Comparison of ENCODE assay signal across 10 cellular contexts in the genomic region with DNA sequence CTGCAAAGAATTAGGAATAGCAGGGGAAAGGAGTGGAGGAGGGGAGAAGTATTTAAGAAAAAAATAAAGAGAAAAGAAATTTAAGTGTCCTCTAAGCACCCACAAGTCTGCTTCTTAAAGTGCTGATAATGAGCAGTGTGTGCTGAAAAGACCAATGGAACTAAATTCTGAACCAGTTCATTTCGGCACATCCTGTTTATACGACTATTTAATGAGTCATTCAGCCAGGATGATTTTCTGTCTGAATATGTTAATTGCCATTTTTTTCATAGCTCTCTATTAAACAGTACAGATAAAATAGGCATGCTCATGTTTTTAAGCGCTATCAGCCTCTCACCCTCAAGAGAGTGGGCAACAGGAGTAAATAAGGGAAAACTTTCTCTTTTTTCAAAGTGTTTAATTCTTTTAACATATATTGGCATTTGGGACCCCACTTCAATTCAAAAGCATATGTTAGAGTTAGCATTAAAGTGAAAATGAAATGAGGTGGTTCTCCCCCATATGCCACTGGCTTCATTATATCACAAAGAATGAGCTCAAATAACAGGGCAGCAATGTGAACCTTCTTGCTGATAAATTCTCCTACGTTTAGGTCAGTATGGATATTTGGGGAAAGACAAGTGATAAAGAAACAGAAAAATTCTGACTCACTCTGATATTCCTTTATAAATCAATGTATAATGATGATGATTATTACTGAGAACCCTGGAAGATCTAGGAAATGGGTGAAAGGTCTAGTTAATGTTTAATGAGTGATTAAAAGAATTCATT.
A peak's percentile ranks its signal among the peaks of the same experiment; 100 is the strongest.
DNase-seq lines count a peak whose midpoint lies in the region; ATAC-seq and TF ChIP-seq lines count a peak whose summit lies in the region.
"Had no signal": no experiment of that assay in that cellular context is flagged by ENCODE, and none has a peak within 500 bp of the region (broad histone marks: within the 10 kb centered on the region; RNA-seq: fewer than 3 reads in every experiment).

No MANE protein-coding gene starts in this region.

- TF ChIP-seq CTCF in HFF-Myc (IDR thresholded peaks at IDR 0.05; ENCODE audit: low read depth, low read length, missing control alignments), result no peak

- H3K4me1 Mint-ChIP-seq in activated T-helper 1 cell treated with anti-CD3 and anti-CD28 coated beads, Interleukin-12 subunit alpha, Interleukin-12 subunit beta, Interleukin-2, Interleukin-4 antibody, amounts not matched to agents 30 ng/mL and 10 ng/mL and 1 ng/mL, durations not matched to agents 14 hours and 24 hours and 36 hours (ENCODE audit: low read depth), result no peaks in the 10 kb centered on the region

- in situ Hi-C loops in ACHN (cut with HindIII; ENCODE audit: low pct_ligation_motif_present, low pct_unique_long_range_greater_than_20kb, low sequenced_read_pairs), result no loop called here

- DNase-seq in HFF-Myc (ENCODE audit: extremely low read depth, low read depth) (no peak), astrocyte of the hippocampus (ENCODE audit: low read depth, low spot score) (peak; percentile 69), right cardiac atrium (no peak), NCI-H1436 treated with DMSO at 0.1 percent for 48 hours (lab: John Stamatoyannopoulos, UW) (no peak), ACHN (no peak)
- DNase-seq in activated T-helper 1 cell treated with anti-CD3 and anti-CD28 coated beads, Interleukin-12 subunit alpha, Interleukin-12 subunit beta, Interleukin-2, Interleukin-4 antibody, amounts not matched to agents 30 ng/mL and 10 ng/mL and 1 ng/mL, durations not matched to agents 14 hours and 24 hours and 36 hours (ENCODE audit: low spot score), result no peak
- DNase-seq: adrenal gland; stimulated activated CD4-positive, alpha-beta T cell treated with anti-CD3 and anti-CD28 coated beads, Interleukin-4, amount 100 ng/mL, for 24 hours had no signal

- no peak overlapping the region for H3K9ac ChIP-seq in subcutaneous abdominal adipose tissue (ENCODE audit: low read length in 5 of 5)

- H3K27me3 ChIP-seq in right cardiac atrium (ENCODE audit: control insufficient read depth, insufficient read depth) (no peaks in the 10 kb centered on the region), subcutaneous abdominal adipose tissue (ENCODE audit: control insufficient read depth in 5 of 5, insufficient read depth in 4 of 5, low read length in 5 of 5) (no peaks in the 10 kb centered on the region)
- H3K27me3 ChIP-seq: adrenal gland had no signal

- no peak overlapping the region for H3K27ac ChIP-seq in right cardiac atrium (ENCODE audit: low read length)
- H3K27ac ChIP-seq in subcutaneous abdominal adipose tissue (ENCODE audit: low read depth, low read length), result peak overlapping the region; percentile 63

- ATAC-seq in right cardiac atrium (peak in 1 of 2 donors; percentile 67), GM19035 (IDR thresholded peaks at IDR 0.05; ENCODE audit: unreplicated experiment) (no peak)

- no peaks in the 10 kb centered on the region for H3K36me3 ChIP-seq in subcutaneous abdominal adipose tissue (ENCODE audit: control insufficient read depth in 5 of 5, insufficient read depth in 5 of 5, low read length in 5 of 5)
- H3K36me3 ChIP-seq: adrenal gland had no signal

- H3K4me1 ChIP-seq in right cardiac atrium (ENCODE audit: control insufficient read depth, insufficient read depth, low read length) (peaks cover 1% of the 10 kb centered on the region), subcutaneous abdominal adipose tissue (ENCODE audit: control insufficient read depth in 5 of 5, insufficient read depth in 5 of 5, low read length in 5 of 5) (peaks cover 0 to 19% (median 3%) of the 10 kb centered on the region in 5 donors)

- no peaks in the 10 kb centered on the region for H3K36me3 Mint-ChIP-seq in activated T-helper 1 cell treated with anti-CD3 and anti-CD28 coated beads, Interleukin-12 subunit alpha, Interleukin-12 subunit beta, Interleukin-2, Interleukin-4 antibody, amounts not matched to agents 30 ng/mL and 10 ng/mL and 1 ng/mL, durations not matched to agents 14 hours and 24 hours and 36 hours (ENCODE audit: low read depth)

- H3K4me3 ChIP-seq in HFF-Myc (replicated peaks; ENCODE audit: low read depth, low read length), result peak overlapping the region; percentile 24
- H3K4me3 ChIP-seq in right cardiac atrium (ENCODE audit: low read length), result peak overlapping the region; percentile 32
- H3K4me3 ChIP-seq in subcutaneous abdominal adipose tissue (ENCODE audit: low read depth in 1 of 5, low read length in 5 of 5), result no peak overlapping the region
- H3K4me3 ChIP-seq: adrenal gland had no signal

- no peaks in the 10 kb centered on the region for H3K9me3 ChIP-seq in right cardiac atrium (ENCODE audit: control insufficient read depth, low read length)
- no peaks in the 10 kb centered on the region for H3K9me3 ChIP-seq in subcutaneous abdominal adipose tissue (ENCODE audit: control insufficient read depth in 5 of 5, low read length in 5 of 5)
- H3K9me3 ChIP-seq: adrenal gland had no signal

- H3K27ac Mint-ChIP-seq in activated T-helper 1 cell treated with anti-CD3 and anti-CD28 coated beads, Interleukin-12 subunit alpha, Interleukin-12 subunit beta, Interleukin-2, Interleukin-4 antibody, amounts not matched to agents 30 ng/mL and 10 ng/mL and 1 ng/mL, durations not matched to agents 14 hours and 24 hours and 36 hours, result no peak overlapping the region

- no peaks in the 10 kb centered on the region for H3K9me3 Mint-ChIP-seq in activated T-helper 1 cell treated with anti-CD3 and anti-CD28 coated beads, Interleukin-12 subunit alpha, Interleukin-12 subunit beta, Interleukin-2, Interleukin-4 antibody, amounts not matched to agents 30 ng/mL and 10 ng/mL and 1 ng/mL, durations not matched to agents 14 hours and 24 hours and 36 hours

- no peak overlapping the region for H3K4me3 Mint-ChIP-seq in activated T-helper 1 cell treated with anti-CD3 and anti-CD28 coated beads, Interleukin-12 subunit alpha, Interleukin-12 subunit beta, Interleukin-2, Interleukin-4 antibody, amounts not matched to agents 30 ng/mL and 10 ng/mL and 1 ng/mL, durations not matched to agents 14 hours and 24 hours and 36 hours

- H3K27me3 Mint-ChIP-seq in activated T-helper 1 cell treated with anti-CD3 and anti-CD28 coated beads, Interleukin-12 subunit alpha, Interleukin-12 subunit beta, Interleukin-2, Interleukin-4 antibody, amounts not matched to agents 30 ng/mL and 10 ng/mL and 1 ng/mL, durations not matched to agents 14 hours and 24 hours and 36 hours (ENCODE audit: insufficient read depth), result peaks cover 2% of the 10 kb centered on the region

- 34% methylated on average over 4 of the region's 4 CpGs for WGBS in right cardiac atrium

- intact Hi-C loops in right cardiac atrium (cut with DNase I), result no loop called here
- intact Hi-C loops in activated T-helper 1 cell treated with anti-CD3 and anti-CD28 coated beads, Interleukin-12 subunit alpha, Interleukin-12 subunit beta, Interleukin-2, Interleukin-4 antibody, amounts not matched to agents 30 ng/mL and 10 ng/mL and 1 ng/mL, durations not matched to agents 14 hours and 24 hours and 36 hours (cut with micrococcal nuclease), result no loop called here

Comparison
In these comparisons a context has a peak if more than half of its experiments do, and no peak if none do; other contexts are left out.
1. H3K4me3 ChIP-seq: peak in HFF-Myc (single experiment) and right cardiac atrium (single experiment); none in subcutaneous abdominal adipose tissue (0 of 5).